In the genomic region with DNA sequence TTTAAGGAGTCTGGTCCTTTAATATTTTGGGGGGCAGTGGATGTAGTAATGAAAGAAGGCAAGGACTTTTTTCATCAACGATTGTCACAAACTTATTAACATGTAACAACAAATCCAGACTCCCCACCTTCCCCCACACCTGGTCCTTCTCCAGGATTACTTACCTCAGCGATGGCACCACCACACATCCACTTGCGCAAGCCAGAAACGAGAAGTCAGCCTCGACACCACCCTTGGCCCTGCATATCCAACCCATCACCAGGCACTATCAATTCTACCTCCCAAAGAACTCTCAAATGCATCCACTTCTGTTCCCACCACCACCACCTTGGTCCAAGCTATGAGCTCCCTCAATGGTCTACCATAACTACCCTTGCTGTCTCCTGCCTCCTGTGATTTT, we compare ENCODE assay signal across 11 cellular contexts. TPM values are rescaled to one million over a fixed set of nuclear protein-coding genes. Genes with fewer than 3 reads are reported as not detected.
DNase-seq lines count a peak whose midpoint lies in the region; ATAC-seq, FAIRE-seq and TF ChIP-seq lines count a peak whose summit lies in the region.
"Had no signal": no experiment of that assay in that cellular context is flagged by ENCODE, and none has a peak within 500 bp of the region (broad histone marks: within the 10 kb centered on the region; RNA-seq: fewer than 3 reads in every experiment).

No MANE protein-coding gene starts in this region.

- intact Hi-C loops in right lobe of liver (cut with DNase I) = no loop called here
- intact Hi-C loops in HepG2 (cut with micrococcal nuclease; ENCODE audit: unreplicated experiment) = no loop called here
- intact Hi-C loops in activated B cell treated with CpG ODN at 0.5 μM for 24 hours (cut with micrococcal nuclease) = no loop called here

- in situ Hi-C loops in HepG2 (cut with HindIII; ENCODE audit: extremely low pct_ligation_motif_present, low pct_unique_long_range_greater_than_20kb) = no loop called here

- 31% methylated on average over 4 of the region's 5 CpGs for WGBS in right lobe of liver (ENCODE audit: insufficient coverage, low coverage, low lambda C conversion rate, missing lambda C conversion rate)
- WGBS in HepG2 (ENCODE audit: low lambda C conversion rate) = 99% methylated on average over 5 of the region's 5 CpGs
- 82% methylated on average over 5 of the region's 5 CpGs for WGBS in hepatocyte (ENCODE audit: low lambda C conversion rate, missing lambda C conversion rate)

- POLR2A ChIA-PET in HepG2 (lab: Yijun Ruan, JAX) (interaction anchor here (0.8 kb wide), 1 partner anchor 11 kb away, joined by 3 read pairs; no protein-coding TSS in a partner anchor), activated B cell treated with CpG ODN at 0.5 μM for 24 hours (lab: Charles Lee) (interaction anchor here (0.6 to 10.6 kb wide), 11 partner anchors 9 to 232 kb away, joined by 3 to 273 read pairs (median 6); a partner anchor contains a TSS)

- ATAC-seq in right lobe of liver (peak in 2 of 4 donors; percentile 9 to 29), HepG2 (no peak), activated B cell treated with CpG ODN at 0.5 μM for 24 hours (ENCODE audit: low read depth) (no peak), GM21717 (IDR thresholded peaks at IDR 0.05; ENCODE audit: unreplicated experiment) (no peak), GM18873 (IDR thresholded peaks at IDR 0.05; ENCODE audit: low FRiP score, unreplicated experiment) (no peak)
- ATAC-seq: Panc1 had no signal

- H3K36me3 Mint-ChIP-seq in activated B cell treated with CpG ODN at 0.5 μM for 24 hours (ENCODE audit: low read depth) (peaks cover 98% of the 10 kb centered on the region), type B pancreatic cell (peaks cover 65% of the 10 kb centered on the region)

- H3K9ac ChIP-seq in HepG2 (ENCODE audit: insufficient read depth, low read depth, low read length) = no peak overlapping the region

- peaks cover 73% of the 10 kb centered on the region for H3K79me2 ChIP-seq in HepG2 (ENCODE audit: insufficient read depth, low read length)
- peaks cover 100% of the 10 kb centered on the region for H3K79me2 ChIP-seq in hepatocyte

- H3K9me2 ChIP-seq in hepatocyte (replicated peaks; ENCODE audit: insufficient read depth) = no peaks in the 10 kb centered on the region

- TF ChIP-seq EP300 in HepG2 (IDR thresholded peaks at IDR 0.05; ENCODE audit: low read depth in 2 of 2, low read length in 2 of 2) (no peak), HepG2 (CRISPR knock-in tag; IDR thresholded peaks at IDR 0.05; ENCODE audit: borderline replicate concordance) (no peak)

- H3K4me3 ChIP-seq in right lobe of liver (no peak overlapping the region), HepG2 (replicated peaks in 1 of 3; ENCODE audit: insufficient read depth in 1 of 3, low read depth in 2 of 3, low read length in 3 of 3) (no peak overlapping the region), hepatocyte (no peak overlapping the region)

- no TSS peak for BruUV-seq in HepG2 (replicated peaks; lab: Mats Ljungman, UMichigan)

- H3K4me1 ChIP-seq in right lobe of liver (peaks cover 0 to 63% (median 8%) of the 10 kb centered on the region in 4 donors), HepG2 (ENCODE audit: insufficient read depth, low read length) (peaks cover 87% of the 10 kb centered on the region), hepatocyte (ENCODE audit: insufficient read depth) (peaks cover 50% of the 10 kb centered on the region)

- DNase-seq in right lobe of liver = peak in 2 of 3 donors; percentile 35 to 56
- DNase-seq in HepG2 (ENCODE audit: low spot score) = no peak
- DNase-seq in activated B cell treated with CpG ODN at 0.5 μM for 24 hours = no peak
- DNase-seq in hepatocyte (ENCODE audit: low spot score) = no peak
- DNase-seq in type B pancreatic cell (ENCODE audit: extremely low spot score, unreplicated experiment) = no peak
- no peak for DNase-seq in NCI-H526 treated with DMSO at 0.1 percent for 48 hours (lab: John Stamatoyannopoulos, UW)
- DNase-seq: NCI-H2029 had no signal

- TF ChIP-seq CTCF in right lobe of liver (IDR thresholded peaks at IDR 0.05) (no peak), HepG2 (CRISPR knock-in tag; IDR thresholded peaks at IDR 0.05) (no peak), activated B cell treated with CpG ODN at 0.5 μM for 24 hours (IDR thresholded peaks at IDR 0.05) (no peak), hepatocyte (IDR thresholded peaks at IDR 0.05; ENCODE audit: poor library complexity) (no peak), type B pancreatic cell (conservative IDR thresholded peaks at IDR 0.05) (no peak)

- H3K4me1 Mint-ChIP-seq in activated B cell treated with CpG ODN at 0.5 μM for 24 hours (peaks cover 97% of the 10 kb centered on the region), type B pancreatic cell (ENCODE audit: unreplicated experiment) (peaks cover 66% of the 10 kb centered on the region)

- H2AFZ ChIP-seq in HepG2 (ENCODE audit: low read length) = no peak overlapping the region
- no peak overlapping the region for H2AFZ ChIP-seq in hepatocyte

- TF ChIP-seq POLR2A in right lobe of liver (IDR thresholded peaks at IDR 0.05) = no peak
- no peak for TF ChIP-seq POLR2A in HepG2 (IDR thresholded peaks at IDR 0.05; ENCODE audit: insufficient read depth in 1 of 2, low read depth in 2 of 2, low read length in 2 of 2)

- H3K27me3 Mint-ChIP-seq in activated B cell treated with CpG ODN at 0.5 μM for 24 hours (no peaks in the 10 kb centered on the region), type B pancreatic cell (peaks cover 3% of the 10 kb centered on the region)

- H3K27me3 ChIP-seq in right lobe of liver (no peaks in the 10 kb centered on the region), HepG2 (ENCODE audit: control insufficient read depth in 1 of 2, insufficient read depth in 2 of 2, low read length in 2 of 2) (no peaks in the 10 kb centered on the region), hepatocyte (no peaks in the 10 kb centered on the region)

- H3K9me3 ChIP-seq in right lobe of liver = no peaks in the 10 kb centered on the region
- H3K9me3 ChIP-seq in HepG2 (ENCODE audit: low read length) = no peaks in the 10 kb centered on the region
- H3K9me3 ChIP-seq in hepatocyte (ENCODE audit: low read depth) = no peaks in the 10 kb centered on the region

- H4K20me1 ChIP-seq in HepG2 (ENCODE audit: insufficient read depth, low read length) = peaks cover 25% of the 10 kb centered on the region; the same call in 1 of the 2 replicates
- H4K20me1 ChIP-seq in hepatocyte (ENCODE audit: insufficient read depth, poor library complexity, severe bottlenecking) = peaks cover 99% of the 10 kb centered on the region

- H3K9me3 Mint-ChIP-seq in activated B cell treated with CpG ODN at 0.5 μM for 24 hours (no peaks in the 10 kb centered on the region), type B pancreatic cell (peaks cover 5% of the 10 kb centered on the region)

- FAIRE-seq in HepG2 (lab: Jason Lieb, UNC) = no peak

- TF ChIP-seq RAD21 in HepG2 (CRISPR knock-in tag; IDR thresholded peaks at IDR 0.05) = no peak

- H3K4me3 Mint-ChIP-seq in activated B cell treated with CpG ODN at 0.5 μM for 24 hours (peak overlapping the region; percentile 100), type B pancreatic cell (peak overlapping the region; percentile 100)

- H3K4me2 ChIP-seq in HepG2 (ENCODE audit: low read depth, low read length) (no peak overlapping the region), hepatocyte (peak overlapping the region; percentile 75)

- H3K27ac Mint-ChIP-seq in activated B cell treated with CpG ODN at 0.5 μM for 24 hours (peak overlapping the region; percentile 97), type B pancreatic cell (peak overlapping the region; percentile 96)

- H3K36me3 ChIP-seq in right lobe of liver (peaks cover 0 to 11% (median 0%) of the 10 kb centered on the region in 4 donors), HepG2 (replicated peaks in 1 of 2; ENCODE audit: control insufficient read depth in 1 of 2, insufficient read depth in 2 of 2, low read length in 2 of 2) (peaks cover 5 to 11% of the 10 kb centered on the region in 2 experiments; a peak in 4 of 5 replicates), hepatocyte (replicated peaks; ENCODE audit: insufficient read depth, low read depth) (no peaks in the 10 kb centered on the region)

- H3K27ac ChIP-seq in right lobe of liver = no peak overlapping the region
- no peak overlapping the region for H3K27ac ChIP-seq in HepG2 (ENCODE audit: extremely low read length, insufficient read depth, low read length)
- no peak overlapping the region for H3K27ac ChIP-seq in hepatocyte
- H3K27ac ChIP-seq: C4-2B had no signal

- CTCF ChIA-PET in HepG2 (lab: Yijun Ruan, JAX; ENCODE audit: low intra/inter-chr PET ratio, low total read pairs) = no interaction called here
- CTCF ChIA-PET in activated B cell treated with CpG ODN at 0.5 μM for 24 hours (lab: Charles Lee) = interaction anchor here (0.8 to 1.5 kb wide), 4 partner anchors 43 to 99 kb away, joined by 3 to 6 read pairs (median 4); no protein-coding TSS in a partner anchor

RNA-seq across cellular contexts. Expression of a gene that starts 6.6 kb away (rescaled TPM):
- total RNA-seq in right lobe of liver = 100 to 1,000 TPM in 1 of 6 experiments, 10 to 100 TPM in 5; 26.4 to 161 (median 35.9) TPM
- 60.3 and 75.7 TPM in 2 replicates for total RNA-seq in HepG2 (2016; rRNA removed; fragmentation: Illumina TruSeq; extraction: Trizol)
- total RNA-seq in HepG2 (2016; cell fraction: cytosol; rRNA removed; fragmentation: Illumina TruSeq; extraction: Trizol; ENCODE audit: low read depth) = 8.6 and 10.8 TPM in 2 replicates
- 63.6 and 68.8 TPM in 2 replicates for total RNA-seq in HepG2 (2016; cell fraction: insoluble cytoplasmic fraction; rRNA removed; fragmentation: Illumina TruSeq; extraction: Trizol)
- 21.2 and 23.3 TPM in 2 replicates for total RNA-seq in HepG2 (2016; cell fraction: membrane; rRNA removed; fragmentation: Illumina TruSeq; extraction: Trizol)
- 35.3 and 38.9 TPM in 2 replicates for total RNA-seq in HepG2 (2016; cell fraction: nucleus; rRNA removed; fragmentation: Illumina TruSeq; extraction: Trizol)
- polyA plus RNA-seq in HepG2 (2011; rRNA removed) = 34.7 and 36.8 TPM in 2 replicates
- polyA plus RNA-seq in HepG2 (2011; cell fraction: cytosol; rRNA removed) = 34.1 and 34.2 TPM in 2 replicates
- polyA plus RNA-seq in HepG2 (2011; cell fraction: nucleus; rRNA removed) = 25.0 and 25.8 TPM in 2 replicates
- polyA plus RNA-seq in HepG2 (2012) = 18.5 and 28.6 TPM in 2 replicates
- 5.0 and 5.1 TPM in 2 replicates for polyA plus RNA-seq in HepG2 (2016; cell fraction: cytosol; fragmentation: Illumina TruSeq; extraction: Trizol; ENCODE audit: low read depth)
- 79.1 and 90.3 TPM in 2 replicates for polyA plus RNA-seq in HepG2 (2016; cell fraction: insoluble cytoplasmic fraction; fragmentation: Illumina TruSeq; extraction: Trizol; ENCODE audit: low read depth)
- polyA plus RNA-seq in HepG2 (2016; cell fraction: membrane; fragmentation: Illumina TruSeq; extraction: Trizol; ENCODE audit: low read depth) = 12.2 TPM in 2 replicates
- 60.9 and 63.5 TPM in 2 replicates for polyA plus RNA-seq in HepG2 (2016; cell fraction: nucleus; fragmentation: Illumina TruSeq; extraction: Trizol; ENCODE audit: insufficient read depth, low read depth)
- 45.1 and 93.9 TPM in 2 replicates for polyA minus RNA-seq in HepG2 (2011; rRNA and poly(A)+ RNA removed; ENCODE audit: low replicate concordance)
- polyA minus RNA-seq in HepG2 (2011; cell fraction: cytosol; rRNA and poly(A)+ RNA removed) = 28.8 and 29.4 TPM in 2 replicates
- 17.6 and 19.8 TPM in 2 replicates for polyA minus RNA-seq in HepG2 (2011; cell fraction: nucleus; rRNA and poly(A)+ RNA removed)
- 488 and 489 TPM in 2 replicates for total RNA-seq in activated B cell treated with CpG ODN at 0.5 μM for 24 hours
- 395 and 399 TPM in 2 replicates for total RNA-seq in hepatocyte
- polyA plus RNA-seq in hepatocyte = 616 and 623 TPM in 2 replicates
- 166 and 349 TPM in 2 replicates for total RNA-seq in type B pancreatic cell (ENCODE audit: low replicate concordance)

Comparison
In these comparisons a context has a peak if more than half of its experiments do, and no peak if none do; other contexts are left out.
1. DNase-seq: peak in right lobe of liver (2 of 3); none in HepG2 (single experiment), activated B cell treated with CpG ODN at 0.5 μM for 24 hours (single experiment), hepatocyte (single experiment), type B pancreatic cell (single experiment) and NCI-H526 treated with DMSO at 0.1 percent for 48 hours (single experiment).